Comparison of ENCODE assay signal across 9 cellular contexts in genomic region chr17:39194089-39194984, GRCh38. TPM values are rescaled to one million over a fixed set of nuclear protein-coding genes. Genes with fewer than 3 reads are reported as not detected.
DNase-seq lines count a peak whose midpoint lies in the region; ATAC-seq lines count a peak whose summit lies in the region.
"Had no signal": no experiment of that assay in that cellular context is flagged by ENCODE, and none has a peak within 500 bp of the region (broad histone marks: within the 10 kb centered on the region; RNA-seq: fewer than 3 reads in every experiment).

No MANE protein-coding gene starts in this region.

- H3K9me3 ChIP-seq in MG63: no peaks in the 10 kb centered on the region
- H3K9me3 ChIP-seq: body of pancreas had no signal

- intact Hi-C loops in head of caudate nucleus (cut with DNase I): no loop called here

- no peaks in the 10 kb centered on the region for H3K27me3 ChIP-seq in MG63
- H3K27me3 ChIP-seq: body of pancreas had no signal

- no peak for ATAC-seq in GM19452 (IDR thresholded peaks at IDR 0.05; ENCODE audit: unreplicated experiment)
- no peak for ATAC-seq in GM21723 (IDR thresholded peaks at IDR 0.05; ENCODE audit: unreplicated experiment)
- ATAC-seq: body of pancreas had no signal

- DNase-seq in GM03348 (ENCODE audit: low spot score) (peak; percentile 85), SK-N-DZ (ENCODE audit: low spot score) (peak; percentile 89), head of caudate nucleus (peak; percentile 55 to 94 (median 80)), putamen (ENCODE audit: low spot score) (peak; percentile 79), GDM1 (lab: John Stamatoyannopoulos, UW) (no peak), MG63 (no peak)

- no peak overlapping the region for H3K4me3 ChIP-seq in MG63
- H3K4me3 ChIP-seq: body of pancreas had no signal

- H3K36me3 ChIP-seq in MG63: peaks cover 43% of the 10 kb centered on the region

RNA-seq across cellular contexts. Expression of gene CACNB1, which starts 3.1 kb away (rescaled TPM):
- 5.6 and 6.7 TPM in 2 replicates for polyA plus RNA-seq in SK-N-DZ (2014; cell fraction: cytosol; rRNA removed)
- polyA plus RNA-seq in SK-N-DZ (2014; cell fraction: nucleus; rRNA removed): 21.1 and 23.7 TPM in 2 replicates
- 2.2 and 2.4 TPM in 2 replicates for total RNA-seq in MG63 (2014; rRNA removed; shearing (Covaris generic); ENCODE audit: low replicate concordance)

RNA-seq across cellular contexts. Expression of gene RPL19, which starts 5.7 kb away (rescaled TPM):
- 4,397 and 4,496 TPM in 2 replicates for polyA plus RNA-seq in SK-N-DZ (2014; cell fraction: cytosol; rRNA removed)
- polyA plus RNA-seq in SK-N-DZ (2014; cell fraction: nucleus; rRNA removed): 2,609 and 3,563 TPM in 2 replicates
- 4,123 and 4,721 TPM in 2 replicates for total RNA-seq in MG63 (2014; rRNA removed; shearing (Covaris generic); ENCODE audit: low replicate concordance)

RNA-seq across cellular contexts. Expression of gene ARL5C, which starts 28.4 kb away (rescaled TPM):
- polyA plus RNA-seq in SK-N-DZ (2014; cell fraction: cytosol; rRNA removed): not detected in 2 replicates
- polyA plus RNA-seq in SK-N-DZ (2014; cell fraction: nucleus; rRNA removed): not detected in 2 replicates
- total RNA-seq in MG63 (2014; rRNA removed; shearing (Covaris generic); ENCODE audit: low replicate concordance): not detected in 2 replicates

RNA-seq across cellular contexts. Expression of gene STAC2, which starts 31.4 kb away (rescaled TPM):
- 0.38 and 0.89 TPM in 2 replicates for polyA plus RNA-seq in SK-N-DZ (2014; cell fraction: cytosol; rRNA removed)
- 1.4 and 2.1 TPM in 2 replicates for polyA plus RNA-seq in SK-N-DZ (2014; cell fraction: nucleus; rRNA removed)
- total RNA-seq in MG63 (2014; rRNA removed; shearing (Covaris generic); ENCODE audit: low replicate concordance): not detected in 2 replicates
- total RNA-seq: body of pancreas had no signal

RNA-seq across cellular contexts. Expression of gene PLXDC1, which starts 42.9 kb away (rescaled TPM):
- not detected in 2 replicates for polyA plus RNA-seq in SK-N-DZ (2014; cell fraction: cytosol; rRNA removed)
- 0.85 TPM in 1 of 2 replicates, not detected in the other for polyA plus RNA-seq in SK-N-DZ (2014; cell fraction: nucleus; rRNA removed)
- not detected in 2 replicates for total RNA-seq in MG63 (2014; rRNA removed; shearing (Covaris generic); ENCODE audit: low replicate concordance)

Comparison
In these comparisons a context has a peak if more than half of its experiments do, and no peak if none do; other contexts are left out.
1. DNase-seq: peak in GM03348 (single experiment), SK-N-DZ (single experiment), head of caudate nucleus (42 of 42) and putamen (single experiment); none in GDM1 (single experiment) and MG63 (single experiment).